In the genomic region with DNA sequence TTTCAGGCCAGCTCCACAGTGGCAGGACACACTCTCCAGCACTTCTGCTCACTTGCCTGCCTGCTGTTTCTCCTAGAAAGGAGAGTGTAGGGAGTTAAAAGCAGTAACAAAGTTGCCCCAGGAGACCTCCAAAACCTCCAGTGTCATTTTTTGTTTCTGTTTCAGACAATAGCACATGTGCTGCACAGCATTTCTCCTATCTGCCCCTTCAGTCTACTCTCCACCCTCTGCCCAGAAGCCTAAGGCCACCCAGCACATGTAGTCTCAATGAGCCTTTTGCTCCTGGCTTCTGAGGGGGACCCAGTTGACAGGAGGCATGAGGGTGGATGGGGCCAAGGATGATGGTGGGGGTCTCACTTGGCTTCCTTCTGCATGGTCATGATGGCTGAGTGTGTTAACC, we compare ENCODE assay signal across 29 cellular contexts.
"Had no signal": no experiment of that assay in that cellular context is flagged by ENCODE, and none has a peak within 500 bp of the region (broad histone marks: within the 10 kb centered on the region; RNA-seq: fewer than 3 reads in every experiment).

No MANE protein-coding gene starts in this region.

- H3K27me3 ChIP-seq: brain microvascular endothelial cell had no signal

- H3K4me3 ChIP-seq: PC-9, SK-N-MC had no signal

- H3K27ac ChIP-seq: brain microvascular endothelial cell, PC-9, RWPE1, SK-N-MC had no signal

- DNase-seq: activated CD4-positive, alpha-beta T cell treated with anti-CD3 and anti-CD28 coated beads, Interleukin-2, amount 10 ng/mL, durations not matched to agents 24 days and 14 days; activated CD4-positive, alpha-beta T cell treated with anti-CD3 and anti-CD28 coated beads, Interleukin-2, amount 50 U/mL, for 4 hours; activated CD8-positive, alpha-beta T cell treated with anti-CD3 and anti-CD28 coated beads for 36 hours; activated effector memory CD4-positive, alpha-beta T cell treated with anti-CD3 and anti-CD28 coated beads, Interleukin-2, amount 50 U/mL, for 16 hours; activated naive CD4-positive, alpha-beta T cell; activated naive CD4-positive, alpha-beta T cell treated with anti-CD3 and anti-CD28 coated beads, Interleukin-2, amount 50 U/mL, for 16 hours; activated naive CD8-positive, alpha-beta T cell treated with anti-CD3 and anti-CD28 coated beads for 36 hours; activated T-cell treated with anti-CD3 and anti-CD28 coated beads, Interleukin-2, amount 50 U/mL, for 1 hour; activated T-cell treated with anti-CD3 and anti-CD28 coated beads, Interleukin-2, amount 50 U/mL, for 72 hours; amniotic stem cell; aorta; brain microvascular endothelial cell; central memory CD4-positive, alpha-beta T cell; NCI-H1048; NCI-H1105 treated with DMSO at 0.1 percent for 48 hours; NCI-H1436; NCI-H1694; NCI-H1930; NCI-H2081 treated with DMSO at 0.1 percent for 48 hours; NCI-H226; NCI-H446 treated with DMSO at 0.1 percent for 48 hours; NCI-H524; NK-92 treated with Interleukin-12 subunit alpha and Interleukin-12 subunit beta, amount 100 ng/mL, for 24 hours; PC-9; SIG-M5 had no signal

- H3K4me2 ChIP-seq: PC-9 had no signal

- H2AFZ ChIP-seq: PC-9 had no signal

- H3K36me3 ChIP-seq: brain microvascular endothelial cell had no signal

- ATAC-seq: activated CD8-positive, alpha-beta T cell treated with anti-CD3 and anti-CD28 coated beads for 36 hours; activated T-cell treated with anti-CD3 and anti-CD28 coated beads, Interleukin-2, amount 50 U/mL, for 72 hours; activated T-helper 17 cell treated with anti-CD3 and anti-CD28 coated beads, Interleukin-2, amount 50 U/mL, for 72 hours; Right ventricle myocardium inferior had no signal
